ENCODE assay signal across 12 cellular contexts in genomic region chr7:22864855-22865606, GRCh38. TPM values are rescaled to one million over a fixed set of nuclear protein-coding genes. Genes with fewer than 3 reads are reported as not detected.
DNase-seq lines count a peak whose midpoint lies in the region; TF ChIP-seq lines count a peak whose summit lies in the region.
"Had no signal": no experiment of that assay in that cellular context is flagged by ENCODE, and none has a peak within 500 bp of the region (broad histone marks: within the 10 kb centered on the region; RNA-seq: fewer than 3 reads in every experiment).

No MANE protein-coding gene starts in this region.

- in situ Hi-C loops in brain microvascular endothelial cell (cut with HindIII; ENCODE audit: low pct_ligation_motif_present, low sequenced_read_pairs) = loop anchor here (25.0 kb wide), 1 partner anchor 197 kb away; no protein-coding TSS in a partner anchor

- no peaks in the 10 kb centered on the region for H3K9me3 ChIP-seq in A673 (ENCODE audit: low read depth, low read length, poor library complexity, severe bottlenecking)

- no peak overlapping the region for H3K18ac ChIP-seq in mesendoderm (ENCODE audit: low read length)

- H3K4me3 ChIP-seq in A673 (ENCODE audit: low read depth, low read length, poor library complexity, severe bottlenecking) (no peak overlapping the region), brain microvascular endothelial cell (ENCODE audit: low read depth, low read length) (no peak overlapping the region), mesendoderm (ENCODE audit: low read length) (no peak overlapping the region)

- intact Hi-C loops in A673 (cut with micrococcal nuclease; ENCODE audit: unreplicated experiment) = no loop called here

- WGBS in mesendoderm (ENCODE audit: extremely low coverage, insufficient coverage, low lambda C conversion rate) = no CpG with 5 or more reads among the region's 7 CpGs

- H2BK120ac ChIP-seq in mesendoderm (ENCODE audit: low read depth, low read length) = no peak overlapping the region

- H3K23ac ChIP-seq in mesendoderm (ENCODE audit: low read length) = no peak overlapping the region

- no peak overlapping the region for H2BK5ac ChIP-seq in mesendoderm (ENCODE audit: low read length)

- DNase-seq in A673 (ENCODE audit: low spot score) (peak; percentile 37), EL (peak; percentile 40), brain microvascular endothelial cell (no peak), mesendoderm (peak; percentile 48), cerebellum (ENCODE audit: low spot score) (no peak), NCI-H524 (lab: John Stamatoyannopoulos, UW) (no peak), NK-92 (lab: John Stamatoyannopoulos, UW; ENCODE audit: unreplicated experiment) (no peak), NCI-H187 (lab: John Stamatoyannopoulos, UW) (no peak)
- DNase-seq: activated CD4-positive, alpha-beta T cell treated with anti-CD3 and anti-CD28 coated beads, Interleukin-2, amount 10 ng/mL, durations not matched to agents 24 days and 14 days; effector memory CD8-positive, alpha-beta T cell; nephron progenitor cell; stimulated activated naive CD8-positive, alpha-beta T cell treated with anti-CD3 and anti-CD28 coated beads, Interleukin-15, amount 100 ng/mL, for 72 hours had no signal

- H4K8ac ChIP-seq in mesendoderm (ENCODE audit: low read depth, low read length) = no peak overlapping the region

- no peak overlapping the region for H3K56ac ChIP-seq in mesendoderm (ENCODE audit: low read length)

- CTCF ChIA-PET in A673 (lab: Charles Lee) = no interaction called here

- no peak overlapping the region for H3K4ac ChIP-seq in mesendoderm (ENCODE audit: low read depth, low read length)

- no peaks in the 10 kb centered on the region for H3K4me1 ChIP-seq in A673 (ENCODE audit: insufficient read depth, low read length, poor library complexity, severe bottlenecking)
- no peaks in the 10 kb centered on the region for H3K4me1 ChIP-seq in mesendoderm (ENCODE audit: control insufficient read depth, low read depth, low read length)

- no peak for TF ChIP-seq CTCF in A673 (conservative IDR thresholded peaks at IDR 0.05; ENCODE audit: low read depth, low read length)
- no peak for TF ChIP-seq CTCF in brain microvascular endothelial cell (IDR thresholded peaks at IDR 0.05; ENCODE audit: low read depth, low read length, missing control alignments)

- no peak overlapping the region for H3K4me2 ChIP-seq in mesendoderm (ENCODE audit: low read length)

- no peak overlapping the region for H2AK5ac ChIP-seq in mesendoderm (ENCODE audit: low read length)

- H4K5ac ChIP-seq in mesendoderm (ENCODE audit: low read length) = no peak overlapping the region

- H3K27me3 ChIP-seq in A673 (replicated peaks; ENCODE audit: insufficient read depth, low read depth, low read length, poor library complexity) = no peaks in the 10 kb centered on the region
- no peaks in the 10 kb centered on the region for H3K27me3 ChIP-seq in brain microvascular endothelial cell (replicated peaks)
- no peaks in the 10 kb centered on the region for H3K27me3 ChIP-seq in mesendoderm (ENCODE audit: insufficient read depth, low read length, poor library complexity)

- H3K9ac ChIP-seq in mesendoderm (ENCODE audit: low read length) = no peak overlapping the region

- BruUV-seq in A673 (replicated peaks; lab: Mats Ljungman, UMichigan) = no TSS peak

- peaks cover 13% of the 10 kb centered on the region for H3K36me3 ChIP-seq in A673 (ENCODE audit: insufficient read depth, low read length, poor library complexity, severe bottlenecking)
- peaks cover 2% of the 10 kb centered on the region for H3K36me3 ChIP-seq in brain microvascular endothelial cell (replicated peaks)
- H3K36me3 ChIP-seq in mesendoderm (ENCODE audit: control insufficient read depth, insufficient read depth, low read length) = no peaks in the 10 kb centered on the region

- H3K79me1 ChIP-seq in mesendoderm (ENCODE audit: low read length) = no peaks in the 10 kb centered on the region

- H3K27ac ChIP-seq in A673 (ENCODE audit: low read depth, low read length, poor library complexity, severe bottlenecking) = no peak overlapping the region
- H3K27ac ChIP-seq in brain microvascular endothelial cell = peak overlapping the region; percentile 24
- no peak overlapping the region for H3K27ac ChIP-seq in mesendoderm (ENCODE audit: low read depth, low read length)

- H3K79me2 ChIP-seq in mesendoderm (ENCODE audit: control insufficient read depth, insufficient read depth, low read length) = no peaks in the 10 kb centered on the region

- POLR2A ChIA-PET in A673 (lab: Charles Lee; ENCODE audit: low non-redundant PET) = interaction anchor here (0.6 to 0.7 kb wide), 2 partner anchors 8 to 124 kb away, joined by 5 to 6 read pairs; no protein-coding TSS in a partner anchor

- no peak overlapping the region for H2BK15ac ChIP-seq in mesendoderm (replicated peaks; ENCODE audit: low read depth)

RNA-seq across cellular contexts. Expression of gene TOMM7, which starts 42.4 kb away (rescaled TPM):
- 149 and 175 TPM in 2 replicates for total RNA-seq in A673 (2021)
- 769 TPM for polyA plus RNA-seq in mesendoderm (2013, experiment 1 of 2)
- polyA plus RNA-seq in mesendoderm (2013, experiment 2 of 2) = 773 TPM
- total RNA-seq in cerebellum = 72.9 TPM

Comparison
In these comparisons a context has a peak if more than half of its experiments do, and no peak if none do; other contexts are left out.
1. DNase-seq: peak in A673 (single experiment), EL (single experiment) and mesendoderm (single experiment); none in brain microvascular endothelial cell (single experiment), cerebellum (single experiment), NCI-H524 (0 of 2), NK-92 (single experiment) and NCI-H187 (0 of 2).